Comparison of ENCODE assay signal across 18 cellular contexts in genomic region chr14:105144666-105145380, GRCh38. TPM values are rescaled to one million over a fixed set of nuclear protein-coding genes. Genes with fewer than 3 reads are reported as not detected.
A peak's percentile ranks its signal among the peaks of the same experiment; 100 is the strongest.
DNase-seq lines count a peak whose midpoint lies in the region; ATAC-seq and TF ChIP-seq lines count a peak whose summit lies in the region.
"Had no signal": no experiment of that assay in that cellular context is flagged by ENCODE, and none has a peak within 500 bp of the region (broad histone marks: within the 10 kb centered on the region; RNA-seq: fewer than 3 reads in every experiment).

No MANE protein-coding gene starts in this region.

- CTCF ChIA-PET in PC-3 (lab: Charles Lee): no interaction called here

- no peaks in the 10 kb centered on the region for H3K36me3 Mint-ChIP-seq in stimulated activated effector memory CD8-positive, alpha-beta T cell treated with anti-CD3 and anti-CD28 coated beads, Interleukin-12 subunit alpha, Interleukin-12 subunit beta, amount 100 ng/mL, for 72 hours
- H3K36me3 Mint-ChIP-seq: activated naive CD4-positive, alpha-beta T cell treated with anti-CD3 and anti-CD28 coated beads, Interleukin-2, amount 10 ng/mL, durations not matched to agents 7 days and 5 days; CD4-positive, alpha-beta memory T cell had no signal

- peak; percentile 58 for DNase-seq in activated effector memory CD4-positive, alpha-beta T cell treated with anti-CD3 and anti-CD28 coated beads, Interleukin-2, amount 50 U/mL, for 16 hours
- no peak for DNase-seq in activated effector memory CD4-positive, alpha-beta T cell treated with Interleukin-2 at 50 U/mL for 16 hours
- DNase-seq in PC-3 (no peak), left cardiac atrium (peak; percentile 17), mesenteric fat pad (ENCODE audit: low spot score) (no peak)
- DNase-seq in stimulated activated effector memory CD8-positive, alpha-beta T cell treated with anti-CD3 and anti-CD28 coated beads, Interleukin-12 subunit alpha, Interleukin-12 subunit beta, amount 100 ng/mL, for 72 hours (ENCODE audit: low spot score in 2 of 2): no peak
- DNase-seq in stimulated activated naive CD4-positive, alpha-beta T cell (lab: John Stamatoyannopoulos, UW): no peak
- DNase-seq in activated CD4-positive, alpha-beta T cell treated with anti-CD3 and anti-CD28 coated beads for 1 hour: no peak
- DNase-seq: activated CD4-positive, CD25-positive, alpha-beta regulatory T cell; HCEC 1CT; NCI-H1436; NCI-H345; T-helper 17 cell had no signal

- H3F3A ChIP-seq in PC-3 (ENCODE audit: low read length, unreplicated experiment): no peaks in the 10 kb centered on the region

- H3K27ac Mint-ChIP-seq in stimulated activated effector memory CD8-positive, alpha-beta T cell treated with anti-CD3 and anti-CD28 coated beads, Interleukin-12 subunit alpha, Interleukin-12 subunit beta, amount 100 ng/mL, for 72 hours: no peak overlapping the region
- H3K27ac Mint-ChIP-seq: activated naive CD4-positive, alpha-beta T cell treated with anti-CD3 and anti-CD28 coated beads, Interleukin-2, amount 10 ng/mL, durations not matched to agents 7 days and 5 days; brain; CD4-positive, alpha-beta memory T cell; T-helper 17 cell had no signal

- no peaks in the 10 kb centered on the region for H3K27me3 ChIP-seq in PC-3 (ENCODE audit: low read length)
- H3K27me3 ChIP-seq: esophagus muscularis mucosa had no signal

- no peaks in the 10 kb centered on the region for H3K4me1 ChIP-seq in PC-3 (ENCODE audit: insufficient read depth, low read length)
- H3K4me1 ChIP-seq: esophagus muscularis mucosa had no signal

- H3K9me3 Mint-ChIP-seq in stimulated activated effector memory CD8-positive, alpha-beta T cell treated with anti-CD3 and anti-CD28 coated beads, Interleukin-12 subunit alpha, Interleukin-12 subunit beta, amount 100 ng/mL, for 72 hours: peaks cover 3% of the 10 kb centered on the region

- H3K4me3 Mint-ChIP-seq in stimulated activated effector memory CD8-positive, alpha-beta T cell treated with anti-CD3 and anti-CD28 coated beads, Interleukin-12 subunit alpha, Interleukin-12 subunit beta, amount 100 ng/mL, for 72 hours: no peak overlapping the region
- H3K4me3 Mint-ChIP-seq: activated naive CD4-positive, alpha-beta T cell treated with anti-CD3 and anti-CD28 coated beads, Interleukin-2, amount 10 ng/mL, durations not matched to agents 7 days and 5 days; brain; CD4-positive, alpha-beta memory T cell; T-helper 17 cell had no signal

- intact Hi-C loops in PC-3 (cut with micrococcal nuclease): no loop called here
- intact Hi-C loops in left cardiac atrium (cut with DNase I): no loop called here

- BruUV-seq in PC-3 (replicated peaks; lab: Mats Ljungman, UMichigan): no TSS peak

- H3K4me1 Mint-ChIP-seq in stimulated activated effector memory CD8-positive, alpha-beta T cell treated with anti-CD3 and anti-CD28 coated beads, Interleukin-12 subunit alpha, Interleukin-12 subunit beta, amount 100 ng/mL, for 72 hours: no peaks in the 10 kb centered on the region
- H3K4me1 Mint-ChIP-seq: activated naive CD4-positive, alpha-beta T cell treated with anti-CD3 and anti-CD28 coated beads, Interleukin-2, amount 10 ng/mL, durations not matched to agents 7 days and 5 days; brain; CD4-positive, alpha-beta memory T cell; T-helper 17 cell had no signal

- no peaks in the 10 kb centered on the region for H3K79me2 ChIP-seq in PC-3 (ENCODE audit: low read length)

- POLR2A ChIA-PET in PC-3 (lab: Charles Lee; ENCODE audit: unreplicated experiment): no interaction called here

- H3K36me3 ChIP-seq in PC-3 (ENCODE audit: low read depth, low read length): no peaks in the 10 kb centered on the region

- H3K9ac ChIP-seq in PC-3 (ENCODE audit: low read length): no peak overlapping the region

- H3K9me2 ChIP-seq in PC-3 (replicated peaks; ENCODE audit: low read length): no peaks in the 10 kb centered on the region

- no peak; the same call in 1 of the 2 replicates for ATAC-seq in PC-3
- ATAC-seq in left cardiac atrium: no peak
- peak; percentile 4 for ATAC-seq in stimulated activated effector memory CD8-positive, alpha-beta T cell treated with anti-CD3 and anti-CD28 coated beads, Interleukin-12 subunit alpha, Interleukin-12 subunit beta, amount 100 ng/mL, for 72 hours
- ATAC-seq: mucosa of descending colon, T-helper 17 cell had no signal

- no peak overlapping the region for H2AFZ ChIP-seq in PC-3 (ENCODE audit: low read length)

- no peak overlapping the region for H3K27ac ChIP-seq in PC-3 (ENCODE audit: low read length)
- H3K27ac ChIP-seq: esophagus muscularis mucosa had no signal

- no peaks in the 10 kb centered on the region for H4K20me1 ChIP-seq in PC-3 (ENCODE audit: low read length)

- peak; percentile 28; the same call in 1 of the 2 replicates for TF ChIP-seq CTCF in PC-3 (conservative IDR thresholded peaks at IDR 0.05; ENCODE audit: low read depth, low read length)

- H3K9me3 ChIP-seq in PC-3 (ENCODE audit: low read length): no peaks in the 10 kb centered on the region

- no peak overlapping the region for H3K4me2 ChIP-seq in PC-3 (ENCODE audit: low read length)

- no peak overlapping the region for H3K4me3 ChIP-seq in PC-3 (ENCODE audit: low read length)
- H3K4me3 ChIP-seq: esophagus muscularis mucosa, mucosa of descending colon had no signal

RNA-seq across cellular contexts. Expression of gene JAG2, which starts 23.8 kb away (rescaled TPM):
- total RNA-seq in PC-3 (2014; rRNA removed): 57.1 and 59.3 TPM in 2 replicates
- 10 to 100 TPM; 22.4 to 25.5 TPM for total RNA-seq in left cardiac atrium
- 25.1 TPM for total RNA-seq in mesenteric fat pad

RNA-seq across cellular contexts. Expression of gene NUDT14, which starts 36.3 kb away (rescaled TPM):
- total RNA-seq in PC-3 (2014; rRNA removed) (50.8 and 82.1 TPM in 2 replicates), left cardiac atrium (10 to 100 TPM; 25.9 to 29.1 TPM), mesenteric fat pad (28.3 TPM)

Comparison
In these comparisons a context has a peak if more than half of its experiments do, and no peak if none do; other contexts are left out.
1. DNase-seq: peak in activated effector memory CD4-positive, alpha-beta T cell treated with anti-CD3 and anti-CD28 coated beads, Interleukin-2, amount 50 U/mL, for 16 hours (single experiment) and left cardiac atrium (single experiment); none in activated effector memory CD4-positive, alpha-beta T cell treated with Interleukin-2 at 50 U/mL for 16 hours (single experiment), PC-3 (single experiment), stimulated activated effector memory CD8-positive, alpha-beta T cell treated with anti-CD3 and anti-CD28 coated beads, Interleukin-12 subunit alpha, Interleukin-12 subunit beta, amount 100 ng/mL, for 72 hours (0 of 2), stimulated activated naive CD4-positive, alpha-beta T cell (0 of 6), activated CD4-positive, alpha-beta T cell treated with anti-CD3 and anti-CD28 coated beads for 1 hour (single experiment) and mesenteric fat pad (single experiment).